9 cellular contexts compared by ENCODE assay signal in genomic region chr17:39165178-39165843, GRCh38. TPM values are rescaled to one million over a fixed set of nuclear protein-coding genes. Genes with fewer than 3 reads are reported as not detected.
DNase-seq lines count a peak whose midpoint lies in the region; ATAC-seq, FAIRE-seq and TF ChIP-seq lines count a peak whose summit lies in the region.
"Had no signal": no experiment of that assay in that cellular context is flagged by ENCODE, and none has a peak within 500 bp of the region (broad histone marks: within the 10 kb centered on the region; RNA-seq: fewer than 3 reads in every experiment).

No MANE protein-coding gene starts in this region.

- peaks cover 56% of the 10 kb centered on the region for H3K4me1 ChIP-seq in Loucy (ENCODE audit: insufficient read depth, low read length, poor library complexity, severe bottlenecking)
- peaks cover 15 to 40% (median 31%) of the 10 kb centered on the region in 3 donors for H3K4me1 ChIP-seq in esophagus squamous epithelium

- DNase-seq in AG10803 (ENCODE audit: low read depth) (no peak), esophagus squamous epithelium (lab: John Stamatoyannopoulos, UW) (no peak), neural crest cell (ENCODE audit: low read depth, low spot score) (no peak), NCI-H524 (lab: John Stamatoyannopoulos, UW) (no peak), RWPE1 (ENCODE audit: low spot score) (no peak), urothelium cell line (ENCODE audit: low spot score) (no peak)

- H3K9me3 Mint-ChIP-seq in neural crest cell, result peaks cover 5% of the 10 kb centered on the region

- H3K36me3 Mint-ChIP-seq in neural crest cell (ENCODE audit: low read depth), result peaks cover 3% of the 10 kb centered on the region

- WGBS in esophagus squamous epithelium, 2 donors, result 0 to 23% methylated on average over 2 to 14 of the region's 51 CpGs

- POLR2A ChIA-PET in RWPE1 (lab: Yijun Ruan, JAX; ENCODE audit: low non-redundant PET), result no interaction called here

- peak overlapping the region; percentile 95 for H3K27ac Mint-ChIP-seq in neural crest cell (ENCODE audit: unreplicated experiment)

- TF ChIP-seq POLR2A in esophagus squamous epithelium (IDR thresholded peaks at IDR 0.05), result no peak

- H3K36me3 ChIP-seq in Loucy (ENCODE audit: insufficient read depth, low read length) (no peaks in the 10 kb centered on the region), esophagus squamous epithelium (no peaks in the 10 kb centered on the region)

- no peaks in the 10 kb centered on the region for H3K27me3 ChIP-seq in Loucy (ENCODE audit: insufficient read depth, low read length, poor library complexity, severe bottlenecking)
- peaks cover 0 to 16% (median 0%) of the 10 kb centered on the region in 4 donors for H3K27me3 ChIP-seq in esophagus squamous epithelium

- H3K4me2 ChIP-seq in Loucy (ENCODE audit: low read depth, low read length, poor library complexity, severe bottlenecking), result no peak overlapping the region

- intact Hi-C loops in esophagus squamous epithelium (cut with DNase I), result no loop called here

- H4K20me1 ChIP-seq in Loucy (ENCODE audit: insufficient read depth, low read length, poor library complexity, severe bottlenecking), result no peaks in the 10 kb centered on the region

- H3F3A ChIP-seq in Loucy (ENCODE audit: low read depth), result peaks cover 15% of the 10 kb centered on the region

- no peak for TF ChIP-seq CTCF in AG10803 (conservative IDR thresholded peaks at IDR 0.05; ENCODE audit: low read length)
- no peak for TF ChIP-seq CTCF in Loucy (conservative IDR thresholded peaks at IDR 0.05; ENCODE audit: low read length)
- TF ChIP-seq CTCF in esophagus squamous epithelium (IDR thresholded peaks at IDR 0.05), result no peak
- no peak for TF ChIP-seq CTCF in neural crest cell (conservative IDR thresholded peaks at IDR 0.05)
- no peak for TF ChIP-seq CTCF in RWPE1 (conservative IDR thresholded peaks at IDR 0.05; ENCODE audit: low read depth)

- no peaks in the 10 kb centered on the region for H3K79me2 ChIP-seq in Loucy (ENCODE audit: insufficient read depth, low read length)

- H3K4me3 ChIP-seq in AG10803 (ENCODE audit: low read length) (peak overlapping the region; percentile 57), Loucy (ENCODE audit: low read length, poor library complexity, severe bottlenecking) (no peak overlapping the region), esophagus squamous epithelium (peak overlapping the region; percentile 6 to 69 (median 50))

- H3K9ac ChIP-seq in Loucy (ENCODE audit: low read depth, low read length, poor library complexity, severe bottlenecking), result peak overlapping the region; percentile 72

- peaks cover 13% of the 10 kb centered on the region for H3K4me1 Mint-ChIP-seq in neural crest cell

- no peak overlapping the region for H2AFZ ChIP-seq in Loucy (ENCODE audit: low read length)

- H3K9me3 ChIP-seq in Loucy (ENCODE audit: insufficient read depth, low read depth, low read length), result no peaks in the 10 kb centered on the region
- no peaks in the 10 kb centered on the region for H3K9me3 ChIP-seq in esophagus squamous epithelium

- FAIRE-seq in urothelium cell line (lab: Jason Lieb, UNC), result no peak

- H3K27me3 Mint-ChIP-seq in neural crest cell (ENCODE audit: low read depth), result peaks cover 35% of the 10 kb centered on the region

- H3K27ac ChIP-seq in esophagus squamous epithelium, result peak overlapping the region in 3 of 4 donors; percentile 17 to 32 (median 30)
- no peak overlapping the region for H3K27ac ChIP-seq in RWPE1

- CTCF ChIA-PET in RWPE1 (lab: Yijun Ruan, JAX), result interaction anchor here (0.5 to 2.6 kb wide), 12 partner anchors 7 to 823 kb away, joined by 3 to 38 read pairs (median 4); partner anchors contain the start of gene PLXDC1

- H3K4me3 Mint-ChIP-seq in neural crest cell, result peak overlapping the region; percentile 91

- ATAC-seq in GM18498 (IDR thresholded peaks at IDR 0.05; ENCODE audit: unreplicated experiment), result no peak

- H3K9me2 ChIP-seq in Loucy (replicated peaks; ENCODE audit: low read depth, low read length), result no peaks in the 10 kb centered on the region

RNA-seq across cellular contexts. Expression of gene ARL5C, which starts 0.7 kb away (rescaled TPM):
- total RNA-seq in esophagus squamous epithelium (not detected), neural crest cell (not detected in 2 replicates)
- total RNA-seq: pulmonary artery endothelial cell had no signal

RNA-seq across cellular contexts. Expression of gene PLXDC1, which starts 13.9 kb away (rescaled TPM):
- total RNA-seq in esophagus squamous epithelium (1 to 10 TPM; 1.2 to 7.2 (median 4.6) TPM), neural crest cell (0.28 and 0.84 TPM in 2 replicates)
- total RNA-seq: pulmonary artery endothelial cell had no signal

RNA-seq across cellular contexts. Expression of gene CACNB1, which starts 32.2 kb away (rescaled TPM):
- total RNA-seq in esophagus squamous epithelium (1 to 10 TPM in 2 of 4 donors, under 1 TPM in 2; 0.53 to 3.6 (median 0.99) TPM), neural crest cell (15.3 and 16.2 TPM in 2 replicates)

RNA-seq across cellular contexts. Expression of gene RPL19, which starts 34.8 kb away (rescaled TPM):
- total RNA-seq in esophagus squamous epithelium, result 1,000 to 10,000 TPM; 1,949 to 3,028 (median 2,392) TPM
- 1,874 and 1,957 TPM in 2 replicates for total RNA-seq in neural crest cell
